ENCODE assay signal across 22 cellular contexts in genomic region chr1:202151045-202151444, GRCh38. TPM values are rescaled to one million over a fixed set of nuclear protein-coding genes. Genes with fewer than 3 reads are reported as not detected.
DNase-seq lines count a peak whose midpoint lies in the region; ATAC-seq and TF ChIP-seq lines count a peak whose summit lies in the region.
"Had no signal": no experiment of that assay in that cellular context is flagged by ENCODE, and none has a peak within 500 bp of the region (broad histone marks: within the 10 kb centered on the region; RNA-seq: fewer than 3 reads in every experiment).

No MANE protein-coding gene starts in this region.

- no peak overlapping the region for H3K14ac ChIP-seq in H9 (ENCODE audit: insufficient read depth, low read length)

- H2BK12ac ChIP-seq in H9 (ENCODE audit: insufficient read length, low read depth, low read length) = no peak overlapping the region

- H2BK20ac ChIP-seq in H9 (ENCODE audit: low read depth, low read length, poor library complexity, severe bottlenecking) = no peak overlapping the region

- no peaks in the 10 kb centered on the region for H3K4me1 ChIP-seq in H9 (ENCODE audit: insufficient read depth, low read length)
- H3K4me1 ChIP-seq: uterus had no signal

- H3K27me3 Mint-ChIP-seq in activated naive CD4-positive, alpha-beta T cell treated with anti-CD3 and anti-CD28 coated beads, Interleukin-2, amount 50 U/mL, for 24 hours = no peaks in the 10 kb centered on the region
- peaks cover 7% of the 10 kb centered on the region for H3K27me3 Mint-ChIP-seq in H9 (ENCODE audit: low read depth)

- no peak overlapping the region for H4K8ac ChIP-seq in H9 (replicated peaks; ENCODE audit: insufficient read length, low read depth, low read length)

- H3K9me3 Mint-ChIP-seq in activated naive CD4-positive, alpha-beta T cell treated with anti-CD3 and anti-CD28 coated beads, Interleukin-2, amount 50 U/mL, for 24 hours = no peaks in the 10 kb centered on the region
- H3K9me3 Mint-ChIP-seq in activated naive CD4-positive, alpha-beta T cell treated with anti-CD3 and anti-CD28 coated beads, Interleukin-2, amount 50 U/mL, for 72 hours = no peaks in the 10 kb centered on the region
- no peaks in the 10 kb centered on the region for H3K9me3 Mint-ChIP-seq in stimulated activated effector memory CD8-positive, alpha-beta T cell treated with anti-CD3 and anti-CD28 coated beads, Interleukin-12 subunit alpha, Interleukin-12 subunit beta, amount 100 ng/mL, for 72 hours
- no peaks in the 10 kb centered on the region for H3K9me3 Mint-ChIP-seq in H9
- H3K9me3 Mint-ChIP-seq: CD14-positive monocyte, GM23338 had no signal

- H2BK15ac ChIP-seq in H9 (ENCODE audit: low read depth, low read length) = no peak overlapping the region

- H3K9me3 ChIP-seq in H9 (ENCODE audit: control insufficient read depth, low read depth, low read length) = no peaks in the 10 kb centered on the region
- H3K9me3 ChIP-seq: uterus had no signal

- H3K18ac ChIP-seq in H9 (ENCODE audit: insufficient read length, low read depth, low read length) = no peak overlapping the region

- no peak overlapping the region for H3T11ph ChIP-seq in H9 (ENCODE audit: low read length)

- no CpG with 5 or more reads among the region's 2 CpGs for WGBS in H9 (ENCODE audit: extremely low coverage, insufficient read length, low lambda C conversion rate)

- no peaks in the 10 kb centered on the region for H3K79me1 ChIP-seq in H9 (ENCODE audit: insufficient read depth, low read depth, low read length, poor library complexity, severe bottlenecking)

- no peak for TF ChIP-seq CTCF in H9 (conservative IDR thresholded peaks at IDR 0.05)

- no peaks in the 10 kb centered on the region for H3K27me3 ChIP-seq in H9 (ENCODE audit: insufficient read depth, low read length)
- H3K27me3 ChIP-seq: cardiac muscle cell, uterus had no signal

- H4K91ac ChIP-seq in H9 (ENCODE audit: insufficient read length, low read depth, low read length) = no peak overlapping the region

- H3K4me2 ChIP-seq in H9 (ENCODE audit: insufficient read depth, insufficient read length, low read length) = no peak overlapping the region
- H3K4me2 ChIP-seq: GM23338 had no signal

- ATAC-seq in activated naive CD4-positive, alpha-beta T cell treated with anti-CD3 and anti-CD28 coated beads, Interleukin-2, amount 50 U/mL, for 72 hours = no peak
- ATAC-seq in stimulated activated effector memory CD8-positive, alpha-beta T cell treated with anti-CD3 and anti-CD28 coated beads, Interleukin-12 subunit alpha, Interleukin-12 subunit beta, amount 100 ng/mL, for 72 hours = no peak
- ATAC-seq: GM23338, SK-N-SH treated with all-trans-retinoic acid at 6 μM for 48 hours had no signal

- H4K20me1 ChIP-seq in H9 (ENCODE audit: control insufficient read depth, insufficient read depth, insufficient read length) = no peaks in the 10 kb centered on the region

- no peak overlapping the region for H2AFZ ChIP-seq in H9 (ENCODE audit: low read length)
- H2AFZ ChIP-seq: GM23338 had no signal

- H3K27ac ChIP-seq in H9 (ENCODE audit: insufficient read length, low read depth, low read length) = no peak overlapping the region
- H3K27ac ChIP-seq: cardiac muscle cell, uterus had no signal

- no peaks in the 10 kb centered on the region for H3K23me2 ChIP-seq in H9 (ENCODE audit: insufficient read length, low read depth, low read length, poor library complexity, severe bottlenecking)

- H3K27ac Mint-ChIP-seq in activated naive CD4-positive, alpha-beta T cell treated with anti-CD3 and anti-CD28 coated beads, Interleukin-2, amount 50 U/mL, for 24 hours = peak overlapping the region; percentile 56
- peak overlapping the region; percentile 72 to 91 for H3K27ac Mint-ChIP-seq in activated naive CD4-positive, alpha-beta T cell treated with anti-CD3 and anti-CD28 coated beads, Interleukin-2, amount 50 U/mL, for 72 hours
- H3K27ac Mint-ChIP-seq in stimulated activated effector memory CD8-positive, alpha-beta T cell treated with anti-CD3 and anti-CD28 coated beads, Interleukin-12 subunit alpha, Interleukin-12 subunit beta, amount 100 ng/mL, for 72 hours = peak overlapping the region; percentile 89
- no peak overlapping the region; a peak in 1 of 7 replicates for H3K27ac Mint-ChIP-seq in H9
- H3K27ac Mint-ChIP-seq: GM23338 had no signal

- H3K23ac ChIP-seq in H9 (ENCODE audit: insufficient read length, low read depth, low read length) = no peak overlapping the region

- H2BK120ac ChIP-seq in H9 (ENCODE audit: low read depth, low read length, poor library complexity, severe bottlenecking) = no peak overlapping the region

- no peak overlapping the region for H2AK5ac ChIP-seq in H9 (ENCODE audit: insufficient read length, low read length)

- H3K79me2 ChIP-seq in H9 (ENCODE audit: insufficient read depth, low read length) = no peaks in the 10 kb centered on the region

- H4K5ac ChIP-seq in H9 (ENCODE audit: insufficient read length, low read depth, low read length) = no peak overlapping the region

- peaks cover 18% of the 10 kb centered on the region for H3K4me1 Mint-ChIP-seq in activated naive CD4-positive, alpha-beta T cell treated with anti-CD3 and anti-CD28 coated beads, Interleukin-2, amount 50 U/mL, for 24 hours
- H3K4me1 Mint-ChIP-seq in stimulated activated effector memory CD8-positive, alpha-beta T cell treated with anti-CD3 and anti-CD28 coated beads, Interleukin-12 subunit alpha, Interleukin-12 subunit beta, amount 100 ng/mL, for 72 hours = peaks cover 49% of the 10 kb centered on the region
- H3K4me1 Mint-ChIP-seq in H9 = peaks cover 15 to 29% of the 10 kb centered on the region in 2 experiments

- no peak overlapping the region for H3K9ac ChIP-seq in H9 (ENCODE audit: extremely low read depth, insufficient read length, low read length)

- H3K4ac ChIP-seq in H9 (ENCODE audit: low read depth, low read length) = no peak overlapping the region

- no peak overlapping the region for H2BK5ac ChIP-seq in H9 (ENCODE audit: insufficient read length, low read length)

- no peak overlapping the region for H3K4me3 Mint-ChIP-seq in activated naive CD4-positive, alpha-beta T cell treated with anti-CD3 and anti-CD28 coated beads, Interleukin-2, amount 50 U/mL, for 24 hours
- H3K4me3 Mint-ChIP-seq in stimulated activated effector memory CD8-positive, alpha-beta T cell treated with anti-CD3 and anti-CD28 coated beads, Interleukin-12 subunit alpha, Interleukin-12 subunit beta, amount 100 ng/mL, for 72 hours = no peak overlapping the region
- H3K4me3 Mint-ChIP-seq in H9 = no peak overlapping the region
- H3K4me3 Mint-ChIP-seq: CD14-positive monocyte, GM23338 had no signal

- no peak overlapping the region for H3K56ac ChIP-seq in H9 (ENCODE audit: insufficient read length, low read depth, low read length)

- DNase-seq in activated naive CD4-positive, alpha-beta T cell treated with Interleukin-2 at 50 U/mL for 16 hours = no peak
- DNase-seq in activated naive CD4-positive, alpha-beta T cell treated with anti-CD3 and anti-CD28 coated beads, Interleukin-2, amount 50 U/mL, for 72 hours (ENCODE audit: low spot score in 2 of 2) = no peak
- no peak for DNase-seq in stimulated activated effector memory CD8-positive, alpha-beta T cell treated with anti-CD3 and anti-CD28 coated beads, Interleukin-12 subunit alpha, Interleukin-12 subunit beta, amount 100 ng/mL, for 72 hours (ENCODE audit: low spot score in 2 of 2)
- DNase-seq in H9 (no peak), cerebellar nuclear complex (lab: John Stamatoyannopoulos, UW) (no peak)
- DNase-seq: anterior cingulate cortex; mammary epithelial cell; NCI-H1092 treated with DMSO at 0.1 percent for 48 hours; NCI-H2029; NCI-H2227 treated with DMSO at 0.1 percent for 48 hours; NCI-H748 treated with DMSO at 0.1 percent for 48 hours; stimulated activated CD4-positive, alpha-beta T cell treated with anti-CD3 and anti-CD28 coated beads, Interleukin-1b, Interleukin-23, amount 100 ng/mL, for 48 hours; uterus had no signal

- H3K36me3 Mint-ChIP-seq in activated naive CD4-positive, alpha-beta T cell treated with anti-CD3 and anti-CD28 coated beads, Interleukin-2, amount 50 U/mL, for 24 hours = peaks cover 16% of the 10 kb centered on the region
- H3K36me3 Mint-ChIP-seq in activated naive CD4-positive, alpha-beta T cell treated with anti-CD3 and anti-CD28 coated beads, Interleukin-2, amount 50 U/mL, for 72 hours = peaks cover 30 to 39% of the 10 kb centered on the region in 2 donors
- H3K36me3 Mint-ChIP-seq in stimulated activated effector memory CD8-positive, alpha-beta T cell treated with anti-CD3 and anti-CD28 coated beads, Interleukin-12 subunit alpha, Interleukin-12 subunit beta, amount 100 ng/mL, for 72 hours = peaks cover 98% of the 10 kb centered on the region
- no peaks in the 10 kb centered on the region for H3K36me3 Mint-ChIP-seq in H9 (ENCODE audit: insufficient read depth in 1 of 3, low read depth in 3 of 3)

RNA-seq across cellular contexts. Expression of gene ARL8A, which starts 6.5 kb away (rescaled TPM):
- 10 to 100 TPM; 38.8 to 63.2 TPM for total RNA-seq in activated naive CD4-positive, alpha-beta T cell treated with anti-CD3 and anti-CD28 coated beads, Interleukin-2, amount 50 U/mL, for 72 hours
- total RNA-seq in H9 (2021) = 58.6 and 67.2 TPM in 2 replicates

RNA-seq across cellular contexts. Expression of gene PTPN7, which starts 9.4 kb away (rescaled TPM):
- 100 to 1,000 TPM; 119 to 198 TPM for total RNA-seq in activated naive CD4-positive, alpha-beta T cell treated with anti-CD3 and anti-CD28 coated beads, Interleukin-2, amount 50 U/mL, for 72 hours
- 0.22 and 0.72 TPM in 2 replicates for total RNA-seq in H9 (2021)
- total RNA-seq: cardiac muscle cell, G401, GM23338, mammary epithelial cell had no signal

RNA-seq across cellular contexts. Expression of gene GPR37L1, which starts 28.3 kb away (rescaled TPM):
- not detected for total RNA-seq in activated naive CD4-positive, alpha-beta T cell treated with anti-CD3 and anti-CD28 coated beads, Interleukin-2, amount 50 U/mL, for 72 hours
- total RNA-seq in H9 (2021) = 0.11 TPM in 2 replicates
- total RNA-seq: activated CD8-positive, alpha-beta memory T cell treated with anti-CD3 and anti-CD28 coated beads for 36 hours; cardiac muscle cell; dermis microvascular lymphatic vessel endothelial cell; G401; mammary epithelial cell; pulmonary artery endothelial cell had no signal

RNA-seq across cellular contexts. Expression of gene LGR6, which starts 42.6 kb away (rescaled TPM):
- under 1 TPM; 0.14 TPM for total RNA-seq in activated naive CD4-positive, alpha-beta T cell treated with anti-CD3 and anti-CD28 coated beads, Interleukin-2, amount 50 U/mL, for 72 hours
- total RNA-seq in H9 (2021) = 0.66 and 1.0 TPM in 2 replicates
- total RNA-seq: cardiac muscle cell, dermis microvascular lymphatic vessel endothelial cell, G401, pulmonary artery endothelial cell had no signal

Comparison
In these comparisons a context has a peak if more than half of its experiments do, and no peak if none do; other contexts are left out.
1. H3K27ac Mint-ChIP-seq: peak in activated naive CD4-positive, alpha-beta T cell treated with anti-CD3 and anti-CD28 coated beads, Interleukin-2, amount 50 U/mL, for 24 hours (single experiment), activated naive CD4-positive, alpha-beta T cell treated with anti-CD3 and anti-CD28 coated beads, Interleukin-2, amount 50 U/mL, for 72 hours (2 of 2) and stimulated activated effector memory CD8-positive, alpha-beta T cell treated with anti-CD3 and anti-CD28 coated beads, Interleukin-12 subunit alpha, Interleukin-12 subunit beta, amount 100 ng/mL, for 72 hours (single experiment); none in H9 (0 of 3).
2. RNA of gene PTPN7, which starts 9.4 kb away (total RNA-seq): 119 to 198 TPM in activated naive CD4-positive, alpha-beta T cell treated with anti-CD3 and anti-CD28 coated beads, Interleukin-2, amount 50 U/mL, for 72 hours; 0.22 to 0.72 TPM in H9; every median in the first group is over 10 times any median in the second.